In genomic region chr21:17786219-17787181, GRCh38 we compare ENCODE assay signal across 1 cellular context.
TF ChIP-seq lines count a peak whose summit lies in the region.

No MANE protein-coding gene starts in this region.

TF ChIP-seq in HepG2, 621 proteins besides CTCF, POLR2A, EP300 and RAD21 (continued from another document):
- TF ChIP-seq ARID3A (IDR thresholded peaks at IDR 0.05; ENCODE audit: low read depth, low read length) (0 out of 2 replicates have a peak, but pooled peaks have one; percentile 51), ZNF160 (CRISPR knock-in tag; IDR thresholded peaks at IDR 0.05) (no peak), ZNF549 (CRISPR knock-in tag; IDR thresholded peaks at IDR 0.05) (no peak), PITX1 (CRISPR knock-in tag; IDR thresholded peaks at IDR 0.05) (no peak), TFAP4 (IDR thresholded peaks at IDR 0.05; ENCODE audit: borderline replicate concordance, low read depth) (no peak), TEAD3 (CRISPR knock-in tag; optimal IDR thresholded peaks at IDR 0.05; ENCODE audit: borderline replicate concordance) (peak; percentile 22), ZBTB1 (CRISPR knock-in tag; IDR thresholded peaks at IDR 0.05; ENCODE audit: borderline replicate concordance) (no peak), GABPA (IDR thresholded peaks at IDR 0.05; ENCODE audit: low read depth, low read length) (no peak), GABPA (CRISPR knock-in tag; IDR thresholded peaks at IDR 0.05; ENCODE audit: low read depth) (no peak)
- TF ChIP-seq, protein P1, sequence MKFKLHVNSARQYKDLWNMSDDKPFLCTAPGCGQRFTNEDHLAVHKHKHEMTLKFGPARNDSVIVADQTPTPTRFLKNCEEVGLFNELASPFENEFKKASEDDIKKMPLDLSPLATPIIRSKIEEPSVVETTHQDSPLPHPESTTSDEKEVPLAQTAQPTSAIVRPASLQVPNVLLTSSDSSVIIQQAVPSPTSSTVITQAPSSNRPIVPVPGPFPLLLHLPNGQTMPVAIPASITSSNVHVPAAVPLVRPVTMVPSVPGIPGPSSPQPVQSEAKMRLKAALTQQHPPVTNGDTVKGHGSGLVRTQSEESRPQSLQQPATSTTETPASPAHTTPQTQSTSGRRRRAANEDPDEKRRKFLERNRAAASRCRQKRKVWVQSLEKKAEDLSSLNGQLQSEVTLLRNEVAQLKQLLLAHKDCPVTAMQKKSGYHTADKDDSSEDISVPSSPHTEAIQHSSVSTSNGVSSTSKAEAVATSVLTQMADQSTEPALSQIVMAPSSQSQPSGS (CRISPR knock-in tag; IDR thresholded peaks at IDR 0.05), result peak; percentile 59; the same call in 1 of the 2 replicates
